Comparison of ENCODE assay signal across 21 cellular contexts in the genomic region with DNA sequence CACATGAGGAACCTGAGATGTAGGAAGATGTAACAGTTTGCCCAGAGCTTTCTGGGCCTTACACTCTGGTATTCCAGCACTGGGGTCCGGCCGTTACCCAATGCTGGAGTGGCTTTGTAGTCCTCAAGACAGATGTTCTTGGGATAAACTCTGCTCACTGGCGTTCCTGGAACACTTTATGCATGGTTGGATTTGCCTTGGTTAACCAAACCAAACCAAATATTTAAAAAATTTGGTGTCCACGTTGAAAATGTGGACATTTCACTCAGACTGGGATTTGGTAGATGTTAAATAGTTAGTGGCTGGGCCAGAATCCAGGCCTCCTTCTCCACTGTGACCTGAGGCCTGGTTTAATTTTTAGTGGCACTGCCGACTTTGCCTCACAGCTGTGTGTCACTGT.
DNase-seq lines count a peak whose midpoint lies in the region; ATAC-seq and TF ChIP-seq lines count a peak whose summit lies in the region.
"Had no signal": no experiment of that assay in that cellular context is flagged by ENCODE, and none has a peak within 500 bp of the region (broad histone marks: within the 10 kb centered on the region; RNA-seq: fewer than 3 reads in every experiment).

No MANE protein-coding gene starts in this region.

- H3K36me3 Mint-ChIP-seq in osteocyte (ENCODE audit: unreplicated experiment) = no peaks in the 10 kb centered on the region
- H3K36me3 Mint-ChIP-seq: CD4-positive, alpha-beta memory T cell had no signal

- ATAC-seq in GM21515 (IDR thresholded peaks at IDR 0.05; ENCODE audit: unreplicated experiment) = no peak
- no peak for ATAC-seq in HG03095 (IDR thresholded peaks at IDR 0.05; ENCODE audit: unreplicated experiment)
- ATAC-seq: Right ventricle myocardium inferior, SK-N-SH treated with all-trans-retinoic acid at 6 μM for 48 hours had no signal

- TF ChIP-seq CTCF in osteocyte (IDR thresholded peaks at IDR 0.05) = no peak

- H3K27me3 Mint-ChIP-seq in osteocyte (ENCODE audit: unreplicated experiment) = peaks cover 52% of the 10 kb centered on the region

- DNase-seq in EH (ENCODE audit: low read depth) (peak; percentile 3), astrocyte of the hippocampus (ENCODE audit: low read depth, low spot score) (peak; percentile 76), osteocyte (ENCODE audit: extremely low spot score, unreplicated experiment) (peak; percentile 32), ureter (ENCODE audit: low spot score) (peak; percentile 17), AML-193 (lab: John Stamatoyannopoulos, UW) (no peak)
- DNase-seq: C1 segment of cervical spinal cord; Caco-2; CD4-positive, alpha-beta memory T cell; GF-D8; NCI-H1092; NCI-H1417 treated with DMSO at 0.1 percent for 48 hours; NCI-H1694 treated with DMSO at 0.1 percent for 48 hours; NCI-H2081 treated with DMSO at 0.1 percent for 48 hours; NCI-H2171 treated with DMSO at 0.1 percent for 48 hours; NCI-H524; NCI-H748 treated with DMSO at 0.1 percent for 48 hours; SJCRH30 had no signal

- H3K27ac Mint-ChIP-seq in osteocyte (ENCODE audit: unreplicated experiment) = no peak overlapping the region
- H3K27ac Mint-ChIP-seq: CD4-positive, alpha-beta memory T cell had no signal

- no peaks in the 10 kb centered on the region for H3K9me3 Mint-ChIP-seq in osteocyte (ENCODE audit: unreplicated experiment)
- H3K9me3 Mint-ChIP-seq: CD4-positive, alpha-beta memory T cell had no signal

- no peak overlapping the region for H3K4me3 Mint-ChIP-seq in osteocyte (ENCODE audit: unreplicated experiment)
- H3K4me3 Mint-ChIP-seq: CD4-positive, alpha-beta memory T cell had no signal

- peaks cover 4% of the 10 kb centered on the region for H3K4me1 Mint-ChIP-seq in osteocyte (ENCODE audit: unreplicated experiment)

Comparison
In these comparisons a context has a peak if more than half of its experiments do, and no peak if none do; other contexts are left out.
1. DNase-seq: peak in EH (single experiment), astrocyte of the hippocampus (single experiment), osteocyte (single experiment) and ureter (single experiment); none in AML-193 (0 of 2).